Comparison of ENCODE assay signal across 16 cellular contexts in genomic region chr3:10255835-10256234, GRCh38. TPM values are rescaled to one million over a fixed set of nuclear protein-coding genes. Genes with fewer than 3 reads are reported as not detected.
DNase-seq lines count a peak whose midpoint lies in the region; ATAC-seq and TF ChIP-seq lines count a peak whose summit lies in the region.
"Had no signal": no experiment of that assay in that cellular context is flagged by ENCODE, and none has a peak within 500 bp of the region (broad histone marks: within the 10 kb centered on the region; RNA-seq: fewer than 3 reads in every experiment).

No MANE protein-coding gene starts in this region.

- no peaks in the 10 kb centered on the region for H3K9me3 ChIP-seq in CD4-positive, alpha-beta memory T cell (ENCODE audit: control insufficient read depth in 1 of 2, low read length in 2 of 2)
- H3K9me3 ChIP-seq: A549, Peyer's patch had no signal

- no peak for DNase-seq in activated T-cell treated with anti-CD3 and anti-CD28 coated beads, Interleukin-2, amount 50 U/mL, for 72 hours
- DNase-seq in activated T-cell treated with anti-CD3 and anti-CD28 coated beads for 4 hours (no peak), NCI-H526 treated with DMSO at 0.1 percent for 48 hours (lab: John Stamatoyannopoulos, UW) (no peak)
- no peak for DNase-seq in CD4-positive, alpha-beta memory T cell
- no peak for DNase-seq in activated CD8-positive, alpha-beta T cell treated with anti-CD3 and anti-CD28 coated beads for 36 hours
- DNase-seq in effector memory CD8-positive, alpha-beta T cell, result no peak
- DNase-seq: Karpas-422, NCI-H187 treated with DMSO at 0.1 percent for 48 hours, NCI-H446, NCI-H82, Peyer's patch, Right ventricle myocardium superior had no signal

- peaks cover 68% of the 10 kb centered on the region for H3K4me1 Mint-ChIP-seq in activated T-cell treated with anti-CD3 and anti-CD28 coated beads, Interleukin-2, amount 50 U/mL, for 72 hours (ENCODE audit: low read depth)
- H3K4me1 Mint-ChIP-seq in CD4-positive, alpha-beta memory T cell, result peaks cover 40 to 81% (median 69%) of the 10 kb centered on the region in 4 donors
- peaks cover 81% of the 10 kb centered on the region for H3K4me1 Mint-ChIP-seq in activated CD8-positive, alpha-beta T cell treated with anti-CD3 and anti-CD28 coated beads for 36 hours (ENCODE audit: low read depth)
- peaks cover 62 to 75% of the 10 kb centered on the region in 2 donors for H3K4me1 Mint-ChIP-seq in effector memory CD8-positive, alpha-beta T cell (ENCODE audit: low read depth in 2 of 2)

- H3K4me1 ChIP-seq in CD4-positive, alpha-beta memory T cell (ENCODE audit: insufficient read depth, low read length), result peaks cover 64% of the 10 kb centered on the region

- peak overlapping the region in 1 of 2 donors; percentile 37 for H3K4me3 Mint-ChIP-seq in activated T-cell treated with anti-CD3 and anti-CD28 coated beads, Interleukin-2, amount 50 U/mL, for 72 hours
- peak overlapping the region in 3 of 8 donors; percentile 25 to 47 (median 43) for H3K4me3 Mint-ChIP-seq in CD4-positive, alpha-beta memory T cell
- no peak overlapping the region for H3K4me3 Mint-ChIP-seq in activated CD8-positive, alpha-beta T cell treated with anti-CD3 and anti-CD28 coated beads for 36 hours
- peak overlapping the region in 1 of 2 donors; percentile 35 for H3K4me3 Mint-ChIP-seq in effector memory CD8-positive, alpha-beta T cell

- POLR2A ChIA-PET in CD4-positive, alpha-beta memory T cell (lab: Charles Lee; ENCODE audit: partially characterized antibody), result interaction anchor here (0.6 kb wide), 1 partner anchor 13 kb away, joined by 3 read pairs; no protein-coding TSS in a partner anchor
- POLR2A ChIA-PET in activated CD8-positive, alpha-beta T cell treated with anti-CD3 and anti-CD28 coated beads for 36 hours (lab: Charles Lee), result interaction anchor here (0.7 kb wide), 2 partner anchors 27 to 456 kb away, joined by 3 to 4 read pairs; no protein-coding TSS in a partner anchor

- no peaks in the 10 kb centered on the region for H3K27me3 ChIP-seq in CD4-positive, alpha-beta memory T cell (ENCODE audit: insufficient read depth, low read length)
- H3K27me3 ChIP-seq: Peyer's patch had no signal

- no peaks in the 10 kb centered on the region for H3K9me3 Mint-ChIP-seq in activated T-cell treated with anti-CD3 and anti-CD28 coated beads, Interleukin-2, amount 50 U/mL, for 72 hours
- peaks cover 0 to 1% (median 0%) of the 10 kb centered on the region in 8 donors for H3K9me3 Mint-ChIP-seq in CD4-positive, alpha-beta memory T cell
- no peaks in the 10 kb centered on the region for H3K9me3 Mint-ChIP-seq in activated CD8-positive, alpha-beta T cell treated with anti-CD3 and anti-CD28 coated beads for 36 hours
- no peaks in the 10 kb centered on the region for H3K9me3 Mint-ChIP-seq in effector memory CD8-positive, alpha-beta T cell

- CTCF ChIA-PET in CD4-positive, alpha-beta memory T cell (lab: Charles Lee; ENCODE audit: partially characterized antibody), result interaction anchor here (0.8 to 1.3 kb wide), 3 partner anchors 8 to 61 kb away, joined by 3 to 4 read pairs (median 4); no protein-coding TSS in a partner anchor
- CTCF ChIA-PET in activated CD8-positive, alpha-beta T cell treated with anti-CD3 and anti-CD28 coated beads for 36 hours (lab: Charles Lee), result no interaction called here

- peak overlapping the region; percentile 82 for H3K27ac Mint-ChIP-seq in activated T-cell treated with anti-CD3 and anti-CD28 coated beads, Interleukin-2, amount 50 U/mL, for 72 hours
- H3K27ac Mint-ChIP-seq in CD4-positive, alpha-beta memory T cell, result peak overlapping the region in 6 of 7 donors; percentile 36 to 87 (median 70)
- H3K27ac Mint-ChIP-seq in activated CD8-positive, alpha-beta T cell treated with anti-CD3 and anti-CD28 coated beads for 36 hours, result peak overlapping the region; percentile 0
- H3K27ac Mint-ChIP-seq in effector memory CD8-positive, alpha-beta T cell, result peak overlapping the region; percentile 47 to 78

- TF ChIP-seq CTCF in activated CD8-positive, alpha-beta T cell treated with anti-CD3 and anti-CD28 coated beads for 36 hours (IDR thresholded peaks at IDR 0.05), result no peak

- ATAC-seq in activated T-cell treated with anti-CD3 and anti-CD28 coated beads, Interleukin-2, amount 50 U/mL, for 72 hours (replicated peaks in 1 of 2), result no peak
- no peak for ATAC-seq in activated CD8-positive, alpha-beta T cell treated with anti-CD3 and anti-CD28 coated beads for 36 hours
- ATAC-seq in effector memory CD8-positive, alpha-beta T cell (replicated peaks), result no peak
- no peak for ATAC-seq in GM21515 (IDR thresholded peaks at IDR 0.05; ENCODE audit: unreplicated experiment)
- ATAC-seq in GM19351 (IDR thresholded peaks at IDR 0.05; ENCODE audit: unreplicated experiment), result no peak
- ATAC-seq: A549 had no signal

- H3K27ac ChIP-seq in CD4-positive, alpha-beta memory T cell (ENCODE audit: low read depth, low read length), result no peak overlapping the region
- H3K27ac ChIP-seq: A549, Peyer's patch had no signal

- peaks cover 23% of the 10 kb centered on the region for H3K36me3 ChIP-seq in CD4-positive, alpha-beta memory T cell (ENCODE audit: insufficient read depth, low read length)

- no peaks in the 10 kb centered on the region for H3K27me3 Mint-ChIP-seq in activated T-cell treated with anti-CD3 and anti-CD28 coated beads, Interleukin-2, amount 50 U/mL, for 72 hours (ENCODE audit: low read depth)
- H3K27me3 Mint-ChIP-seq in CD4-positive, alpha-beta memory T cell, result no peaks in the 10 kb centered on the region
- no peaks in the 10 kb centered on the region for H3K27me3 Mint-ChIP-seq in activated CD8-positive, alpha-beta T cell treated with anti-CD3 and anti-CD28 coated beads for 36 hours
- H3K27me3 Mint-ChIP-seq in effector memory CD8-positive, alpha-beta T cell, result no peaks in the 10 kb centered on the region

- intact Hi-C loops in CD4-positive, alpha-beta memory T cell (cut with micrococcal nuclease), result no loop called here
- intact Hi-C loops in activated CD8-positive, alpha-beta T cell treated with anti-CD3 and anti-CD28 coated beads for 36 hours (cut with micrococcal nuclease), result no loop called here

- peaks cover 7 to 35% of the 10 kb centered on the region in 2 donors for H3K36me3 Mint-ChIP-seq in activated T-cell treated with anti-CD3 and anti-CD28 coated beads, Interleukin-2, amount 50 U/mL, for 72 hours (ENCODE audit: insufficient read depth in 2 of 2)
- H3K36me3 Mint-ChIP-seq in CD4-positive, alpha-beta memory T cell, result peaks cover 48 to 72% of the 10 kb centered on the region in 2 donors
- H3K36me3 Mint-ChIP-seq in activated CD8-positive, alpha-beta T cell treated with anti-CD3 and anti-CD28 coated beads for 36 hours (ENCODE audit: low read depth), result peaks cover 75% of the 10 kb centered on the region
- peaks cover 66% of the 10 kb centered on the region for H3K36me3 Mint-ChIP-seq in effector memory CD8-positive, alpha-beta T cell (ENCODE audit: insufficient read depth)

- H3K4me3 ChIP-seq in CD4-positive, alpha-beta memory T cell (ENCODE audit: low read length in 2 of 2), result no peak overlapping the region
- H3K4me3 ChIP-seq: A549, Peyer's patch had no signal

RNA-seq across cellular contexts. Expression of gene TATDN2, which starts 7.6 kb away (rescaled TPM):
- 10 to 100 TPM; 40.8 to 49.8 TPM for total RNA-seq in activated T-cell treated with anti-CD3 and anti-CD28 coated beads, Interleukin-2, amount 50 U/mL, for 72 hours
- 10 to 100 TPM; 76.1 to 79.3 TPM for total RNA-seq in CD4-positive, alpha-beta memory T cell
- 10 to 100 TPM in 1 of 2 donors, 1 to 10 TPM in 1; 8.4 to 20.1 TPM for polyA plus RNA-seq in CD4-positive, alpha-beta memory T cell
- 10 to 100 TPM; 37.1 to 38.5 TPM for total RNA-seq in activated CD8-positive, alpha-beta T cell treated with anti-CD3 and anti-CD28 coated beads for 36 hours

RNA-seq across cellular contexts. Expression of gene GHRL, which starts 36.9 kb away (rescaled TPM):
- 1 to 10 TPM in 1 of 2 donors, under 1 TPM in 1; 0.43 to 1.3 TPM for total RNA-seq in activated T-cell treated with anti-CD3 and anti-CD28 coated beads, Interleukin-2, amount 50 U/mL, for 72 hours
- 1 to 10 TPM in 1 of 2 experiments, not detected in 1; 1.1 TPM for total RNA-seq in CD4-positive, alpha-beta memory T cell
- polyA plus RNA-seq in CD4-positive, alpha-beta memory T cell, result under 1 TPM in 1 of 2 donors, not detected in 1; 0.75 TPM
- under 1 TPM in 1 of 2 experiments, not detected in 1; 0.22 TPM for total RNA-seq in activated CD8-positive, alpha-beta T cell treated with anti-CD3 and anti-CD28 coated beads for 36 hours
- total RNA-seq: H4, Right ventricle myocardium superior had no signal
- polyA plus RNA-seq: A549 had no signal

Comparison
In these comparisons a context has a peak if more than half of its experiments do, and no peak if none do; other contexts are left out.
1. H3K27ac Mint-ChIP-seq: peak in every context shown above with its lines; median percentile 82 in activated T-cell treated with anti-CD3 and anti-CD28 coated beads, Interleukin-2, amount 50 U/mL, for 72 hours; 70 in CD4-positive, alpha-beta memory T cell; 62 in effector memory CD8-positive, alpha-beta T cell; 0 in activated CD8-positive, alpha-beta T cell treated with anti-CD3 and anti-CD28 coated beads for 36 hours.